Comparison of ENCODE assay signal across 1 cellular context in genomic region chr20:33007376-33008335, GRCh38.
TF ChIP-seq lines count a peak whose summit lies in the region.

Gene BPIFB2, plus strand, starts transcription at chr20:33007704. Its CDS starts 871 bp downstream, at chr20:33008575.

TF ChIP-seq in HepG2, 621 proteins besides CTCF, POLR2A, EP300 and RAD21 (continued from another document and continues in another):
- TF ChIP-seq PATZ1 (CRISPR knock-in tag; IDR thresholded peaks at IDR 0.05), result peak; percentile 93
- peak; percentile 89; the same call in 1 of the 2 replicates for TF ChIP-seq ZNF383 (CRISPR knock-in tag; IDR thresholded peaks at IDR 0.05; ENCODE audit: borderline replicate concordance)
- TF ChIP-seq MEIS2 (CRISPR knock-in tag; IDR thresholded peaks at IDR 0.05), result peak; percentile 69
- peak; percentile 70 for TF ChIP-seq HDAC1 (CRISPR knock-in tag; IDR thresholded peaks at IDR 0.05)
- TF ChIP-seq ZNF709 (CRISPR knock-in tag; IDR thresholded peaks at IDR 0.05), result peak; percentile 31; the same call in 1 of the 2 replicates
- TF ChIP-seq ZXDC (CRISPR knock-in tag; IDR thresholded peaks at IDR 0.05), result peak; percentile 9; the same call in 1 of the 2 replicates
- TF ChIP-seq NR2F1 (CRISPR knock-in tag; IDR thresholded peaks at IDR 0.05), result peak; percentile 61 to 86; a peak in 3 of 4 replicates
- no peak for TF ChIP-seq THYN1 (CRISPR knock-in tag; IDR thresholded peaks at IDR 0.05; ENCODE audit: borderline replicate concordance, low read depth)
- TF ChIP-seq DNMT1 (CRISPR knock-in tag; IDR thresholded peaks at IDR 0.05), result no peak; the same call in 1 of the 2 replicates
- no peak for TF ChIP-seq SIN3B (IDR thresholded peaks at IDR 0.05; ENCODE audit: low read length)
- TF ChIP-seq HOXA3 (CRISPR knock-in tag; IDR thresholded peaks at IDR 0.05), result peak; percentile 83; the same call in 1 of the 2 replicates
- TF ChIP-seq ZSCAN9 (CRISPR knock-in tag; IDR thresholded peaks at IDR 0.05; ENCODE audit: borderline replicate concordance), result peak; percentile 95
- peak; percentile 37 for TF ChIP-seq TFDP1 (CRISPR knock-in tag; IDR thresholded peaks at IDR 0.05; ENCODE audit: borderline replicate concordance)
- peak; percentile 83; the same call in 1 of the 2 replicates for TF ChIP-seq ZNF160 (CRISPR knock-in tag; IDR thresholded peaks at IDR 0.05)
- TF ChIP-seq, protein P1, sequence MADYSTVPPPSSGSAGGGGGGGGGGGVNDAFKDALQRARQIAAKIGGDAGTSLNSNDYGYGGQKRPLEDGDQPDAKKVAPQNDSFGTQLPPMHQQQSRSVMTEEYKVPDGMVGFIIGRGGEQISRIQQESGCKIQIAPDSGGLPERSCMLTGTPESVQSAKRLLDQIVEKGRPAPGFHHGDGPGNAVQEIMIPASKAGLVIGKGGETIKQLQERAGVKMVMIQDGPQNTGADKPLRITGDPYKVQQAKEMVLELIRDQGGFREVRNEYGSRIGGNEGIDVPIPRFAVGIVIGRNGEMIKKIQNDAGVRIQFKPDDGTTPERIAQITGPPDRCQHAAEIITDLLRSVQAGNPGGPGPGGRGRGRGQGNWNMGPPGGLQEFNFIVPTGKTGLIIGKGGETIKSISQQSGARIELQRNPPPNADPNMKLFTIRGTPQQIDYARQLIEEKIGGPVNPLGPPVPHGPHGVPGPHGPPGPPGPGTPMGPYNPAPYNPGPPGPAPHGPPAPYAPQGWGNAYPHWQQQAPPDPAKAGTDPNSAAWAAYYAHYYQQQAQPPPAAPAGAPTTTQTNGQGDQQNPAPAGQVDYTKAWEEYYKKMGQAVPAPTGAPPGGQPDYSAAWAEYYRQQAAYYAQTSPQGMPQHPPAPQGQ (CRISPR knock-in tag; IDR thresholded peaks at IDR 0.05; ENCODE audit: borderline replicate concordance), result 0 out of 2 replicates have a peak, but pooled peaks have one; percentile 10
- TF ChIP-seq SPEN (CRISPR knock-in tag; IDR thresholded peaks at IDR 0.05; ENCODE audit: low read depth), result peak; percentile 90
- TF ChIP-seq, protein P2, sequence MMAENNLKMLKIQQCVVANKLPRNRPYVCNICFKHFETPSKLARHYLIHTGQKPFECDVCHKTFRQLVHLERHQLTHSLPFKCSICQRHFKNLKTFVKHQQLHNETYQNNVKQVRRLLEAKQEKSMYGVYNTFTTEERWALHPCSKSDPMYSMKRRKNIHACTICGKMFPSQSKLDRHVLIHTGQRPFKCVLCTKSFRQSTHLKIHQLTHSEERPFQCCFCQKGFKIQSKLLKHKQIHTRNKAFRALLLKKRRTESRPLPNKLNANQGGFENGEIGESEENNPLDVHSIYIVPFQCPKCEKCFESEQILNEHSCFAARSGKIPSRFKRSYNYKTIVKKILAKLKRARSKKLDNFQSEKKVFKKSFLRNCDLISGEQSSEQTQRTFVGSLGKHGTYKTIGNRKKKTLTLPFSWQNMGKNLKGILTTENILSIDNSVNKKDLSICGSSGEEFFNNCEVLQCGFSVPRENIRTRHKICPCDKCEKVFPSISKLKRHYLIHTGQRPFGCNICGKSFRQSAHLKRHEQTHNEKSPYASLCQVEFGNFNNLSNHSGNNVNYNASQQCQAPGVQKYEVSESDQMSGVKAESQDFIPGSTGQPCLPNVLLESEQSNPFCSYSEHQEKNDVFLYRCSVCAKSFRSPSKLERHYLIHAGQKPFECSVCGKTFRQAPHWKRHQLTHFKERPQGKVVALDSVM (CRISPR knock-in tag; IDR thresholded peaks at IDR 0.05), result peak; percentile 88
- TF ChIP-seq FOXK2 (IDR thresholded peaks at IDR 0.05), result 0 out of 2 replicates have a peak, but pooled peaks have one; percentile 42
- peak; percentile 95 for TF ChIP-seq ZNF788 (CRISPR knock-in tag; IDR thresholded peaks at IDR 0.05; ENCODE audit: borderline replicate concordance)
- TF ChIP-seq, protein P3, sequence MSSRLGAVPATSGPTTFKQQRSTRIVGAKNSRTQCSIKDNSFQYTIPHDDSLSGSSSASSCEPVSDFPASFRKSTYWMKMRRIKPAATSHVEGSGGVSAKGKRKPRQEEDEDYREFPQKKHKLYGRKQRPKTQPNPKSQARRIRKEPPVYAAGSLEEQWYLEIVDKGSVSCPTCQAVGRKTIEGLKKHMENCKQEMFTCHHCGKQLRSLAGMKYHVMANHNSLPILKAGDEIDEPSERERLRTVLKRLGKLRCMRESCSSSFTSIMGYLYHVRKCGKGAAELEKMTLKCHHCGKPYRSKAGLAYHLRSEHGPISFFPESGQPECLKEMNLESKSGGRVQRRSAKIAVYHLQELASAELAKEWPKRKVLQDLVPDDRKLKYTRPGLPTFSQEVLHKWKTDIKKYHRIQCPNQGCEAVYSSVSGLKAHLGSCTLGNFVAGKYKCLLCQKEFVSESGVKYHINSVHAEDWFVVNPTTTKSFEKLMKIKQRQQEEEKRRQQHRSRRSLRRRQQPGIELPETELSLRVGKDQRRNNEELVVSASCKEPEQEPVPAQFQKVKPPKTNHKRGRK (CRISPR knock-in tag; IDR thresholded peaks at IDR 0.05), result peak; percentile 91; the same call in 1 of the 2 replicates
- TF ChIP-seq RARG (CRISPR knock-in tag; IDR thresholded peaks at IDR 0.05; ENCODE audit: low read depth), result no peak; the same call in 1 of the 2 replicates
- TF ChIP-seq ZNF749 (CRISPR knock-in tag; IDR thresholded peaks at IDR 0.05; ENCODE audit: borderline replicate concordance), result no peak; the same call in none of the 2 replicates
- TF ChIP-seq PHF20 (CRISPR knock-in tag; IDR thresholded peaks at IDR 0.05), result peak; percentile 57
- TF ChIP-seq RFXANK (CRISPR knock-in tag; IDR thresholded peaks at IDR 0.05), result peak; percentile 87; the same call in 1 of the 2 replicates
- TF ChIP-seq GABPB1 (CRISPR knock-in tag; IDR thresholded peaks at IDR 0.05), result peak; percentile 68
- TF ChIP-seq CREB1 (IDR thresholded peaks at IDR 0.05), result no peak
- TF ChIP-seq CREB1 (CRISPR knock-in tag; IDR thresholded peaks at IDR 0.05), result no peak; the same call in 1 of the 2 replicates
- peak; percentile 86 for TF ChIP-seq ZNF878 (CRISPR knock-in tag; IDR thresholded peaks at IDR 0.05)
- TF ChIP-seq MED1 (CRISPR knock-in tag; IDR thresholded peaks at IDR 0.05), result peak; percentile 97
- TF ChIP-seq ATF7 (IDR thresholded peaks at IDR 0.05), result no peak
- peak; percentile 49 for TF ChIP-seq ATF7 (CRISPR knock-in tag; IDR thresholded peaks at IDR 0.05)
- peak; percentile 86 for TF ChIP-seq ZMYM4 (CRISPR knock-in tag; IDR thresholded peaks at IDR 0.05)
- TF ChIP-seq THRA (CRISPR knock-in tag; IDR thresholded peaks at IDR 0.05; ENCODE audit: borderline replicate concordance), result peak; percentile 83
- peak; percentile 89; the same call in 1 of the 2 replicates for TF ChIP-seq GATA4 (IDR thresholded peaks at IDR 0.05; ENCODE audit: borderline replicate concordance, low read depth)
- TF ChIP-seq, protein P4, sequence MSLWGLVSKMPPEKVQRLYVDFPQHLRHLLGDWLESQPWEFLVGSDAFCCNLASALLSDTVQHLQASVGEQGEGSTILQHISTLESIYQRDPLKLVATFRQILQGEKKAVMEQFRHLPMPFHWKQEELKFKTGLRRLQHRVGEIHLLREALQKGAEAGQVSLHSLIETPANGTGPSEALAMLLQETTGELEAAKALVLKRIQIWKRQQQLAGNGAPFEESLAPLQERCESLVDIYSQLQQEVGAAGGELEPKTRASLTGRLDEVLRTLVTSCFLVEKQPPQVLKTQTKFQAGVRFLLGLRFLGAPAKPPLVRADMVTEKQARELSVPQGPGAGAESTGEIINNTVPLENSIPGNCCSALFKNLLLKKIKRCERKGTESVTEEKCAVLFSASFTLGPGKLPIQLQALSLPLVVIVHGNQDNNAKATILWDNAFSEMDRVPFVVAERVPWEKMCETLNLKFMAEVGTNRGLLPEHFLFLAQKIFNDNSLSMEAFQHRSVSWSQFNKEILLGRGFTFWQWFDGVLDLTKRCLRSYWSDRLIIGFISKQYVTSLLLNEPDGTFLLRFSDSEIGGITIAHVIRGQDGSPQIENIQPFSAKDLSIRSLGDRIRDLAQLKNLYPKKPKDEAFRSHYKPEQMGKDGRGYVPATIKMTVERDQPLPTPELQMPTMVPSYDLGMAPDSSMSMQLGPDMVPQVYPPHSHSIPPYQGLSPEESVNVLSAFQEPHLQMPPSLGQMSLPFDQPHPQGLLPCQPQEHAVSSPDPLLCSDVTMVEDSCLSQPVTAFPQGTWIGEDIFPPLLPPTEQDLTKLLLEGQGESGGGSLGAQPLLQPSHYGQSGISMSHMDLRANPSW (CRISPR knock-in tag; IDR thresholded peaks at IDR 0.05; ENCODE audit: borderline replicate concordance), result peak; percentile 89; the same call in 1 of the 2 replicates
- peak; percentile 96; the same call in 1 of the 2 replicates for TF ChIP-seq ZIK1 (CRISPR knock-in tag; IDR thresholded peaks at IDR 0.05; ENCODE audit: borderline replicate concordance, low read depth)
- TF ChIP-seq, protein P5, sequence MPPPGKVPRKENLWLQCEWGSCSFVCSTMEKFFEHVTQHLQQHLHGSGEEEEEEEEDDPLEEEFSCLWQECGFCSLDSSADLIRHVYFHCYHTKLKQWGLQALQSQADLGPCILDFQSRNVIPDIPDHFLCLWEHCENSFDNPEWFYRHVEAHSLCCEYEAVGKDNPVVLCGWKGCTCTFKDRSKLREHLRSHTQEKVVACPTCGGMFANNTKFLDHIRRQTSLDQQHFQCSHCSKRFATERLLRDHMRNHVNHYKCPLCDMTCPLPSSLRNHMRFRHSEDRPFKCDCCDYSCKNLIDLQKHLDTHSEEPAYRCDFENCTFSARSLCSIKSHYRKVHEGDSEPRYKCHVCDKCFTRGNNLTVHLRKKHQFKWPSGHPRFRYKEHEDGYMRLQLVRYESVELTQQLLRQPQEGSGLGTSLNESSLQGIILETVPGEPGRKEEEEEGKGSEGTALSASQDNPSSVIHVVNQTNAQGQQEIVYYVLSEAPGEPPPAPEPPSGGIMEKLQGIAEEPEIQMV (CRISPR knock-in tag; IDR thresholded peaks at IDR 0.05; ENCODE audit: low read depth), result no peak; the same call in none of the 2 replicates
- peak; percentile 95 for TF ChIP-seq ARID2 (CRISPR knock-in tag; IDR thresholded peaks at IDR 0.05; ENCODE audit: borderline replicate concordance)
- TF ChIP-seq SP4 (CRISPR knock-in tag; IDR thresholded peaks at IDR 0.05), result 0 out of 2 replicates have a peak, but pooled peaks have one; percentile 52
- TF ChIP-seq EEA1 (CRISPR knock-in tag; IDR thresholded peaks at IDR 0.05; ENCODE audit: borderline replicate concordance), result 0 out of 2 replicates have a peak, but pooled peaks have one; percentile 86
- peak; percentile 60; the same call in 1 of the 2 replicates for TF ChIP-seq ZNF333 (CRISPR knock-in tag; IDR thresholded peaks at IDR 0.05; ENCODE audit: borderline replicate concordance)
- peak; percentile 56; the same call in 1 of the 2 replicates for TF ChIP-seq ATF3 (CRISPR knock-in tag; IDR thresholded peaks at IDR 0.05)
- TF ChIP-seq STAG1 (CRISPR knock-in tag; IDR thresholded peaks at IDR 0.05), result no peak; the same call in 1 of the 2 replicates
- no peak; the same call in 1 of the 2 replicates for TF ChIP-seq ZNF253 (CRISPR knock-in tag; IDR thresholded peaks at IDR 0.05; ENCODE audit: borderline replicate concordance)
- peak; percentile 83; the same call in 1 of the 2 replicates for TF ChIP-seq FOXJ3 (CRISPR knock-in tag; IDR thresholded peaks at IDR 0.05; ENCODE audit: borderline replicate concordance)
- TF ChIP-seq RAD51 (IDR thresholded peaks at IDR 0.05; ENCODE audit: borderline replicate concordance), result no peak
- no peak for TF ChIP-seq ZNF549 (CRISPR knock-in tag; IDR thresholded peaks at IDR 0.05)
